8 cellular contexts compared by ENCODE assay signal in the genomic region with DNA sequence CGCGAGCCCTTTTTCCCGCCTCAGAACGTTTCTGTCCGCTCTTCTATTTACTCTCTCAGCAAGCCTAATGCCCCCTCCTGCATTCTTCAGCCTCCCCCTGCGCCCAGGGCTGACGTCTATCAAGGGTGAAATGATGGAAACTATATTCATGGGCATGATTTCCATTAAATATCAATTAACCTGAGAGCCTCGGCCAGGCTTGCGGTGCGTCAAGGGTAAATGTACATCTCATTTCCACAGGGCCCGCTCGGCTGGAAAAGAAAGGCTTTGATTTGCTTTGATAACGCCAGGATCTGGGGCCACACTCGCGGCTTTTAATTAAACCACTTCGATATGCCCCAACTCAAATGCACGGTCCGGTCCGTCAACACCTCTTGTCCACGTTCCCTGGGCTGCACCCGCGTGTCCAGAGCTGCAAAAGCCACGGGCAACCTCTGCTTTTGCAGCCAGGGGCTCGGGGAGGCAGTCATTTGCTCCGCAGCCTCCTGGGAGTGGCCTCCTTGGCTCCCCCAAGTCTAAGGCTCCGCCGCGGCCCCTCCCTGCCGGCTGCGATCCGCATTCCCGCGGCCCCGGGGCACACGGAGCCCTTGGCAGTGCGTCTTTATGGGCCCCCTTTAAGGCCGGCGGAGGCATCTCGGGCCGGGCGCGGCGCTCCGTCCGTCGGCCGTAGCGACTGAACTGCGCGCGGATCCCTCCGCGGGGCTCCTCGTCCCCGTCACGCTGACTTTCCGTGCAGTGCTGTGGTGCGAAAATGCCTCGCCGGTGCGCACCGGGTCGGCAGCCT. TPM values are rescaled to one million over a fixed set of nuclear protein-coding genes. Genes with fewer than 3 reads are reported as not detected.
A peak's percentile ranks its signal among the peaks of the same experiment; 100 is the strongest.
DNase-seq lines count a peak whose midpoint lies in the region; ATAC-seq lines count a peak whose summit lies in the region.

A gene (plus strand): TSS at position 693 of the 784 bp plus-strand sequence. CDS start 662 bp downstream, outside the sequence.

- DNase-seq in activated CD4-positive, alpha-beta T cell treated with anti-CD3 and anti-CD28 coated beads, Interleukin-2, amount 10 ng/mL, durations not matched to agents 7 days and 5 days: no peak
- DNase-seq in activated CD4-positive, alpha-beta T cell treated with anti-CD3 and anti-CD28 coated beads, Interleukin-2, amount 50 U/mL, for 48 hours: no peak
- DNase-seq in RPMI7951 (ENCODE audit: low read depth) (peak; percentile 94), epidermal melanocyte (ENCODE audit: insufficient read length, low spot score) (peak; percentile 78)
- no peak for DNase-seq in natural killer cell treated with Interleukin-12 subunit alpha and Interleukin-12 subunit beta and Interleukin-15 and Interleukin-18, amount 100 ng/mL, for 72 hours (ENCODE audit: low spot score)

- H3K36me3 Mint-ChIP-seq in activated CD4-positive, alpha-beta T cell treated with anti-CD3 and anti-CD28 coated beads, Interleukin-2, amount 10 ng/mL, durations not matched to agents 7 days and 5 days (ENCODE audit: low read depth): no peaks in the 10 kb centered on the region
- H3K36me3 Mint-ChIP-seq in natural killer cell treated with Interleukin-12 subunit alpha and Interleukin-12 subunit beta and Interleukin-15 and Interleukin-18, amount 100 ng/mL, for 72 hours: peaks cover 17% of the 10 kb centered on the region

- peaks cover 83% of the 10 kb centered on the region for H3K27me3 Mint-ChIP-seq in activated CD4-positive, alpha-beta T cell treated with anti-CD3 and anti-CD28 coated beads, Interleukin-2, amount 10 ng/mL, durations not matched to agents 7 days and 5 days
- peaks cover 62 to 83% of the 10 kb centered on the region in 2 donors for H3K27me3 Mint-ChIP-seq in natural killer cell treated with Interleukin-12 subunit alpha and Interleukin-12 subunit beta and Interleukin-15 and Interleukin-18, amount 100 ng/mL, for 72 hours

- POLR2A ChIA-PET in activated CD4-positive, alpha-beta T cell treated with anti-CD3 and anti-CD28 coated beads, Interleukin-2, amount 10 ng/mL, durations not matched to agents 7 days and 5 days (lab: Charles Lee): no interaction called here

- ATAC-seq in natural killer cell treated with Interleukin-12 subunit alpha and Interleukin-12 subunit beta and Interleukin-15 and Interleukin-18, amount 100 ng/mL, for 72 hours: peak in 1 of 2 donors; percentile 52
- no peak for ATAC-seq in GM21360 (IDR thresholded peaks at IDR 0.05; ENCODE audit: unreplicated experiment)
- ATAC-seq in GM19324 (IDR thresholded peaks at IDR 0.05; ENCODE audit: low FRiP score, unreplicated experiment): no peak
- no peak for ATAC-seq in HG03460 (IDR thresholded peaks at IDR 0.05; ENCODE audit: unreplicated experiment)

- peak within 1 kb of the TSS; percentile 19 for H3K4me3 Mint-ChIP-seq in activated CD4-positive, alpha-beta T cell treated with anti-CD3 and anti-CD28 coated beads, Interleukin-2, amount 10 ng/mL, durations not matched to agents 7 days and 5 days
- H3K4me3 Mint-ChIP-seq in natural killer cell treated with Interleukin-12 subunit alpha and Interleukin-12 subunit beta and Interleukin-15 and Interleukin-18, amount 100 ng/mL, for 72 hours: peak within 1 kb of the TSS; percentile 51

- peak within 1 kb of the TSS; percentile 31 for H3K27ac Mint-ChIP-seq in activated CD4-positive, alpha-beta T cell treated with anti-CD3 and anti-CD28 coated beads, Interleukin-2, amount 10 ng/mL, durations not matched to agents 7 days and 5 days
- peak within 1 kb of the TSS in 1 of 2 donors; percentile 38 for H3K27ac Mint-ChIP-seq in natural killer cell treated with Interleukin-12 subunit alpha and Interleukin-12 subunit beta and Interleukin-15 and Interleukin-18, amount 100 ng/mL, for 72 hours

- CTCF ChIA-PET in activated CD4-positive, alpha-beta T cell treated with anti-CD3 and anti-CD28 coated beads, Interleukin-2, amount 10 ng/mL, durations not matched to agents 7 days and 5 days (lab: Charles Lee): interaction anchor here (0.9 kb wide), 1 partner anchor 11 kb away, joined by 3 read pairs; no protein-coding TSS in a partner anchor

- H3K9me3 Mint-ChIP-seq in activated CD4-positive, alpha-beta T cell treated with anti-CD3 and anti-CD28 coated beads, Interleukin-2, amount 10 ng/mL, durations not matched to agents 7 days and 5 days: no peaks in the 10 kb centered on the region
- no peaks in the 10 kb centered on the region for H3K9me3 Mint-ChIP-seq in natural killer cell treated with Interleukin-12 subunit alpha and Interleukin-12 subunit beta and Interleukin-15 and Interleukin-18, amount 100 ng/mL, for 72 hours

- H3K4me1 Mint-ChIP-seq in activated CD4-positive, alpha-beta T cell treated with anti-CD3 and anti-CD28 coated beads, Interleukin-2, amount 10 ng/mL, durations not matched to agents 7 days and 5 days: peaks cover 20% of the 10 kb centered on the region
- peaks cover 19 to 27% of the 10 kb centered on the region in 2 donors for H3K4me1 Mint-ChIP-seq in natural killer cell treated with Interleukin-12 subunit alpha and Interleukin-12 subunit beta and Interleukin-15 and Interleukin-18, amount 100 ng/mL, for 72 hours (ENCODE audit: low read depth in 2 of 2)

RNA-seq across cellular contexts. Expression of the gene that starts here (rescaled TPM):
- not detected for total RNA-seq in activated CD4-positive, alpha-beta T cell treated with anti-CD3 and anti-CD28 coated beads, Interleukin-2, amount 10 ng/mL, durations not matched to agents 7 days and 5 days
- total RNA-seq in RPMI7951 (2014; rRNA removed; shearing (Covaris generic)): 11.7 and 16.1 TPM in 2 replicates
- total RNA-seq in natural killer cell treated with Interleukin-12 subunit alpha and Interleukin-12 subunit beta and Interleukin-15 and Interleukin-18, amount 100 ng/mL, for 72 hours: not detected

Comparison
In these comparisons a context has a peak if more than half of its experiments do, and no peak if none do; other contexts are left out.
1. RNA of the gene that starts here (total RNA-seq): 11.7 to 16.1 TPM in RPMI7951; not detected in activated CD4-positive, alpha-beta T cell treated with anti-CD3 and anti-CD28 coated beads, Interleukin-2, amount 10 ng/mL, durations not matched to agents 7 days and 5 days and not detected in natural killer cell treated with Interleukin-12 subunit alpha and Interleukin-12 subunit beta and Interleukin-15 and Interleukin-18, amount 100 ng/mL, for 72 hours; every median in the first group is over 10 times any median in the second.
2. DNase-seq: peak in RPMI7951 (single experiment) and epidermal melanocyte (single experiment); none in activated CD4-positive, alpha-beta T cell treated with anti-CD3 and anti-CD28 coated beads, Interleukin-2, amount 10 ng/mL, durations not matched to agents 7 days and 5 days (single experiment), activated CD4-positive, alpha-beta T cell treated with anti-CD3 and anti-CD28 coated beads, Interleukin-2, amount 50 U/mL, for 48 hours (0 of 2) and natural killer cell treated with Interleukin-12 subunit alpha and Interleukin-12 subunit beta and Interleukin-15 and Interleukin-18, amount 100 ng/mL, for 72 hours (single experiment).